Comparison of ENCODE assay signal across 1 cellular context in the genomic region with DNA sequence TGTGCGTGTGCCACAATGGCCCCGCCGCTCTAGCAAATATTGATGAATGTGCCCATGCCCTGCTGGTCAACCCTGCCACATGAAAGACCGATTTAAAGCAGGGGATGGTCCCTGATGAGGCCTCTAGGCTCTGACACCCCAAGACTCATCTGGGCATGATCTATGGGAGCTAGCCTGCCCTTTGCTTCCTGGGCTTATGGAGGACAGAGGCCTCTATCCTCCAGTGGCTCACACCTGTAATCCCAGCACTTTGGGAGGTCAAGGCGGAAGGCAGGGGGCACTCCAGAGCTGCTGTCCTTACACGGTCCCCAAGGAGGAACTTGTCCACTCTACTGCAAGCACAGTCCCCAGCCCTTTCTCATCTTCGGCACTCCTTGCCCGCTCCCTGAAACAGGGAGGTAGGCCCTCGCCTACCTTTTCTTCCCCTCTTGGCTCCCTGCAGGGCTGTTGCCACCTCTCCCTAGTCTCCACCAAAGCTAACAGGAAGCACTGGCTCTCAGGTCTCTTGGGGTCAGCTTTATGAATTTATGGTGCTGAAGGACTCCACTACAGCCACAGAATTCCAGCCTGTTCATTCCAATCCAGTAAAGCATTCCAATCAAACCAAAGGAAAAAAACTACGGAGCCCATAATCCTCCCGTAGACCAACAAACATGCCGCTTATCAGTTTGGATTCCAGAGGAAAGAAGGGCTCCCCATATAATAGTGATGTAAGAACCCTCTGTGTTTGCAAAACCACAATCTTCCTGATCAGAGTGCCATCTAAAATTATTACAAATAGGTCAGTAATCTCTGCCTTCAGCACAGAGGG.
TF ChIP-seq lines count a peak whose summit lies in the region.

No MANE protein-coding gene starts in this region.

TF ChIP-seq in HepG2, 621 proteins besides CTCF, POLR2A, EP300 and RAD21 (continued from another document and continues in another):
- TF ChIP-seq, protein P1, sequence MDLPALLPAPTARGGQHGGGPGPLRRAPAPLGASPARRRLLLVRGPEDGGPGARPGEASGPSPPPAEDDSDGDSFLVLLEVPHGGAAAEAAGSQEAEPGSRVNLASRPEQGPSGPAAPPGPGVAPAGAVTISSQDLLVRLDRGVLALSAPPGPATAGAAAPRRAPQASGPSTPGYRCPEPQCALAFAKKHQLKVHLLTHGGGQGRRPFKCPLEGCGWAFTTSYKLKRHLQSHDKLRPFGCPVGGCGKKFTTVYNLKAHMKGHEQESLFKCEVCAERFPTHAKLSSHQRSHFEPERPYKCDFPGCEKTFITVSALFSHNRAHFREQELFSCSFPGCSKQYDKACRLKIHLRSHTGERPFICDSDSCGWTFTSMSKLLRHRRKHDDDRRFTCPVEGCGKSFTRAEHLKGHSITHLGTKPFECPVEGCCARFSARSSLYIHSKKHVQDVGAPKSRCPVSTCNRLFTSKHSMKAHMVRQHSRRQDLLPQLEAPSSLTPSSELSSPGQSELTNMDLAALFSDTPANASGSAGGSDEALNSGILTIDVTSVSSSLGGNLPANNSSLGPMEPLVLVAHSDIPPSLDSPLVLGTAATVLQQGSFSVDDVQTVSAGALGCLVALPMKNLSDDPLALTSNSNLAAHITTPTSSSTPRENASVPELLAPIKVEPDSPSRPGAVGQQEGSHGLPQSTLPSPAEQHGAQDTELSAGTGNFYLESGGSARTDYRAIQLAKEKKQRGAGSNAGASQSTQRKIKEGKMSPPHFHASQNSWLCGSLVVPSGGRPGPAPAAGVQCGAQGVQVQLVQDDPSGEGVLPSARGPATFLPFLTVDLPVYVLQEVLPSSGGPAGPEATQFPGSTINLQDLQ (CRISPR knock-in tag; IDR thresholded peaks at IDR 0.05) = no peak
- TF ChIP-seq ZNF777 (CRISPR knock-in tag; IDR thresholded peaks at IDR 0.05) = peak; percentile 45; the same call in 1 of the 2 replicates
- no peak for TF ChIP-seq NR3C1 (CRISPR knock-in tag; IDR thresholded peaks at IDR 0.05)
- TF ChIP-seq ZNF343 (CRISPR knock-in tag; IDR thresholded peaks at IDR 0.05) = no peak
- no peak for TF ChIP-seq FOXM1 (CRISPR knock-in tag; IDR thresholded peaks at IDR 0.05)
- no peak for TF ChIP-seq RORA (CRISPR knock-in tag; IDR thresholded peaks at IDR 0.05)
- TF ChIP-seq ZNF432 (CRISPR knock-in tag; IDR thresholded peaks at IDR 0.05; ENCODE audit: borderline replicate concordance) = no peak
- TF ChIP-seq, protein P2, sequence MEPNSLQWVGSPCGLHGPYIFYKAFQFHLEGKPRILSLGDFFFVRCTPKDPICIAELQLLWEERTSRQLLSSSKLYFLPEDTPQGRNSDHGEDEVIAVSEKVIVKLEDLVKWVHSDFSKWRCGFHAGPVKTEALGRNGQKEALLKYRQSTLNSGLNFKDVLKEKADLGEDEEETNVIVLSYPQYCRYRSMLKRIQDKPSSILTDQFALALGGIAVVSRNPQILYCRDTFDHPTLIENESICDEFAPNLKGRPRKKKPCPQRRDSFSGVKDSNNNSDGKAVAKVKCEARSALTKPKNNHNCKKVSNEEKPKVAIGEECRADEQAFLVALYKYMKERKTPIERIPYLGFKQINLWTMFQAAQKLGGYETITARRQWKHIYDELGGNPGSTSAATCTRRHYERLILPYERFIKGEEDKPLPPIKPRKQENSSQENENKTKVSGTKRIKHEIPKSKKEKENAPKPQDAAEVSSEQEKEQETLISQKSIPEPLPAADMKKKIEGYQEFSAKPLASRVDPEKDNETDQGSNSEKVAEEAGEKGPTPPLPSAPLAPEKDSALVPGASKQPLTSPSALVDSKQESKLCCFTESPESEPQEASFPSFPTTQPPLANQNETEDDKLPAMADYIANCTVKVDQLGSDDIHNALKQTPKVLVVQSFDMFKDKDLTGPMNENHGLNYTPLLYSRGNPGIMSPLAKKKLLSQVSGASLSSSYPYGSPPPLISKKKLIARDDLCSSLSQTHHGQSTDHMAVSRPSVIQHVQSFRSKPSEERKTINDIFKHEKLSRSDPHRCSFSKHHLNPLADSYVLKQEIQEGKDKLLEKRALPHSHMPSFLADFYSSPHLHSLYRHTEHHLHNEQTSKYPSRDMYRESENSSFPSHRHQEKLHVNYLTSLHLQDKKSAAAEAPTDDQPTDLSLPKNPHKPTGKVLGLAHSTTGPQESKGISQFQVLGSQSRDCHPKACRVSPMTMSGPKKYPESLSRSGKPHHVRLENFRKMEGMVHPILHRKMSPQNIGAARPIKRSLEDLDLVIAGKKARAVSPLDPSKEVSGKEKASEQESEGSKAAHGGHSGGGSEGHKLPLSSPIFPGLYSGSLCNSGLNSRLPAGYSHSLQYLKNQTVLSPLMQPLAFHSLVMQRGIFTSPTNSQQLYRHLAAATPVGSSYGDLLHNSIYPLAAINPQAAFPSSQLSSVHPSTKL (CRISPR knock-in tag; IDR thresholded peaks at IDR 0.05) = no peak
- TF ChIP-seq FOXJ3 (CRISPR knock-in tag; IDR thresholded peaks at IDR 0.05; ENCODE audit: borderline replicate concordance) = no peak
- TF ChIP-seq, protein P3, sequence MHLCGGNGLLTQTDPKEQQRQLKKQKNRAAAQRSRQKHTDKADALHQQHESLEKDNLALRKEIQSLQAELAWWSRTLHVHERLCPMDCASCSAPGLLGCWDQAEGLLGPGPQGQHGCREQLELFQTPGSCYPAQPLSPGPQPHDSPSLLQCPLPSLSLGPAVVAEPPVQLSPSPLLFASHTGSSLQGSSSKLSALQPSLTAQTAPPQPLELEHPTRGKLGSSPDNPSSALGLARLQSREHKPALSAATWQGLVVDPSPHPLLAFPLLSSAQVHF (CRISPR knock-in tag; IDR thresholded peaks at IDR 0.05) = no peak
- TF ChIP-seq RFX3 (CRISPR knock-in tag; IDR thresholded peaks at IDR 0.05) = no peak
- TF ChIP-seq, protein P4, sequence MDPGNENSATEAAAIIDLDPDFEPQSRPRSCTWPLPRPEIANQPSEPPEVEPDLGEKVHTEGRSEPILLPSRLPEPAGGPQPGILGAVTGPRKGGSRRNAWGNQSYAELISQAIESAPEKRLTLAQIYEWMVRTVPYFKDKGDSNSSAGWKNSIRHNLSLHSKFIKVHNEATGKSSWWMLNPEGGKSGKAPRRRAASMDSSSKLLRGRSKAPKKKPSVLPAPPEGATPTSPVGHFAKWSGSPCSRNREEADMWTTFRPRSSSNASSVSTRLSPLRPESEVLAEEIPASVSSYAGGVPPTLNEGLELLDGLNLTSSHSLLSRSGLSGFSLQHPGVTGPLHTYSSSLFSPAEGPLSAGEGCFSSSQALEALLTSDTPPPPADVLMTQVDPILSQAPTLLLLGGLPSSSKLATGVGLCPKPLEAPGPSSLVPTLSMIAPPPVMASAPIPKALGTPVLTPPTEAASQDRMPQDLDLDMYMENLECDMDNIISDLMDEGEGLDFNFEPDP (CRISPR knock-in tag; conservative IDR thresholded peaks at IDR 0.05) = no peak
- TF ChIP-seq, protein P5, sequence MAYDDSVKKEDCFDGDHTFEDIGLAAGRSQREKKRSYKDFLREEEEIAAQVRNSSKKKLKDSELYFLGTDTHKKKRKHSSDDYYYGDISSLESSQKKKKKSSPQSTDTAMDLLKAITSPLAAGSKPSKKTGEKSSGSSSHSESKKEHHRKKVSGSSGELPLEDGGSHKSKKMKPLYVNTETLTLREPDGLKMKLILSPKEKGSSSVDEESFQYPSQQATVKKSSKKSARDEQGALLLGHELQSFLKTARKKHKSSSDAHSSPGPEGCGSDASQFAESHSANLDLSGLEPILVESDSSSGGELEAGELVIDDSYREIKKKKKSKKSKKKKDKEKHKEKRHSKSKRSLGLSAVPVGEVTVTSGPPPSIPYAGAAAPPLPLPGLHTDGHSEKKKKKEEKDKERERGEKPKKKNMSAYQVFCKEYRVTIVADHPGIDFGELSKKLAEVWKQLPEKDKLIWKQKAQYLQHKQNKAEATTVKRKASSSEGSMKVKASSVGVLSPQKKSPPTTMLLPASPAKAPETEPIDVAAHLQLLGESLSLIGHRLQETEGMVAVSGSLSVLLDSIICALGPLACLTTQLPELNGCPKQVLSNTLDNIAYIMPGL (CRISPR knock-in tag; IDR thresholded peaks at IDR 0.05; ENCODE audit: borderline replicate concordance in 1 of 2, low read depth in 1 of 2) = peak in 1 of 2 experiments; percentile 83; a peak in 2 of 4 replicates
- TF ChIP-seq LCORL (IDR thresholded peaks at IDR 0.05) = no peak
- peak; percentile 78 for TF ChIP-seq LCORL (CRISPR knock-in tag; IDR thresholded peaks at IDR 0.05)
- no peak for TF ChIP-seq ZNF674 (CRISPR knock-in tag; IDR thresholded peaks at IDR 0.05; ENCODE audit: low read depth)
- TF ChIP-seq ESRRA (CRISPR knock-in tag; IDR thresholded peaks at IDR 0.05; ENCODE audit: low read depth) = 0 out of 2 replicates have a peak, but pooled peaks have one; percentile 17
- TF ChIP-seq, protein P6, sequence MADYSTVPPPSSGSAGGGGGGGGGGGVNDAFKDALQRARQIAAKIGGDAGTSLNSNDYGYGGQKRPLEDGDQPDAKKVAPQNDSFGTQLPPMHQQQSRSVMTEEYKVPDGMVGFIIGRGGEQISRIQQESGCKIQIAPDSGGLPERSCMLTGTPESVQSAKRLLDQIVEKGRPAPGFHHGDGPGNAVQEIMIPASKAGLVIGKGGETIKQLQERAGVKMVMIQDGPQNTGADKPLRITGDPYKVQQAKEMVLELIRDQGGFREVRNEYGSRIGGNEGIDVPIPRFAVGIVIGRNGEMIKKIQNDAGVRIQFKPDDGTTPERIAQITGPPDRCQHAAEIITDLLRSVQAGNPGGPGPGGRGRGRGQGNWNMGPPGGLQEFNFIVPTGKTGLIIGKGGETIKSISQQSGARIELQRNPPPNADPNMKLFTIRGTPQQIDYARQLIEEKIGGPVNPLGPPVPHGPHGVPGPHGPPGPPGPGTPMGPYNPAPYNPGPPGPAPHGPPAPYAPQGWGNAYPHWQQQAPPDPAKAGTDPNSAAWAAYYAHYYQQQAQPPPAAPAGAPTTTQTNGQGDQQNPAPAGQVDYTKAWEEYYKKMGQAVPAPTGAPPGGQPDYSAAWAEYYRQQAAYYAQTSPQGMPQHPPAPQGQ (CRISPR knock-in tag; IDR thresholded peaks at IDR 0.05; ENCODE audit: borderline replicate concordance) = no peak
- TF ChIP-seq, protein P7, sequence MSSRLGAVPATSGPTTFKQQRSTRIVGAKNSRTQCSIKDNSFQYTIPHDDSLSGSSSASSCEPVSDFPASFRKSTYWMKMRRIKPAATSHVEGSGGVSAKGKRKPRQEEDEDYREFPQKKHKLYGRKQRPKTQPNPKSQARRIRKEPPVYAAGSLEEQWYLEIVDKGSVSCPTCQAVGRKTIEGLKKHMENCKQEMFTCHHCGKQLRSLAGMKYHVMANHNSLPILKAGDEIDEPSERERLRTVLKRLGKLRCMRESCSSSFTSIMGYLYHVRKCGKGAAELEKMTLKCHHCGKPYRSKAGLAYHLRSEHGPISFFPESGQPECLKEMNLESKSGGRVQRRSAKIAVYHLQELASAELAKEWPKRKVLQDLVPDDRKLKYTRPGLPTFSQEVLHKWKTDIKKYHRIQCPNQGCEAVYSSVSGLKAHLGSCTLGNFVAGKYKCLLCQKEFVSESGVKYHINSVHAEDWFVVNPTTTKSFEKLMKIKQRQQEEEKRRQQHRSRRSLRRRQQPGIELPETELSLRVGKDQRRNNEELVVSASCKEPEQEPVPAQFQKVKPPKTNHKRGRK (CRISPR knock-in tag; IDR thresholded peaks at IDR 0.05) = no peak
- no peak; the same call in 1 of the 2 replicates for TF ChIP-seq PHF21A (CRISPR knock-in tag; IDR thresholded peaks at IDR 0.05)
- 0 out of 2 replicates have a peak, but pooled peaks have one; percentile 37 for TF ChIP-seq EED (CRISPR knock-in tag; IDR thresholded peaks at IDR 0.05)
- TF ChIP-seq, protein P8, sequence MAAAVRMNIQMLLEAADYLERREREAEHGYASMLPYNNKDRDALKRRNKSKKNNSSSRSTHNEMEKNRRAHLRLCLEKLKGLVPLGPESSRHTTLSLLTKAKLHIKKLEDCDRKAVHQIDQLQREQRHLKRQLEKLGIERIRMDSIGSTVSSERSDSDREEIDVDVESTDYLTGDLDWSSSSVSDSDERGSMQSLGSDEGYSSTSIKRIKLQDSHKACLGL (CRISPR knock-in tag; IDR thresholded peaks at IDR 0.05) = no peak
- peak; percentile 76; the same call in 1 of the 2 replicates for TF ChIP-seq DNMT3B (CRISPR knock-in tag; conservative IDR thresholded peaks at IDR 0.05)
- no peak for TF ChIP-seq ZNF160 (CRISPR knock-in tag; IDR thresholded peaks at IDR 0.05)
- 0 out of 2 replicates have a peak, but pooled peaks have one; percentile 34 for TF ChIP-seq ZNF121 (CRISPR knock-in tag; IDR thresholded peaks at IDR 0.05)
- no peak for TF ChIP-seq ASH2L (IDR thresholded peaks at IDR 0.05; ENCODE audit: insufficient read length, low read depth, low read length)
- no peak for TF ChIP-seq ZNF484 (CRISPR knock-in tag; IDR thresholded peaks at IDR 0.05; ENCODE audit: borderline replicate concordance, low read depth)
- TF ChIP-seq, protein P9, sequence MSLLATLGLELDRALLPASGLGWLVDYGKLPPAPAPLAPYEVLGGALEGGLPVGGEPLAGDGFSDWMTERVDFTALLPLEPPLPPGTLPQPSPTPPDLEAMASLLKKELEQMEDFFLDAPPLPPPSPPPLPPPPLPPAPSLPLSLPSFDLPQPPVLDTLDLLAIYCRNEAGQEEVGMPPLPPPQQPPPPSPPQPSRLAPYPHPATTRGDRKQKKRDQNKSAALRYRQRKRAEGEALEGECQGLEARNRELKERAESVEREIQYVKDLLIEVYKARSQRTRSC (CRISPR knock-in tag; IDR thresholded peaks at IDR 0.05; ENCODE audit: low read depth) = no peak
- TF ChIP-seq BORCS8-MEF2B (CRISPR knock-in tag; IDR thresholded peaks at IDR 0.05) = peak; percentile 30; the same call in 1 of the 2 replicates
- no peak for TF ChIP-seq PTBP1 (IDR thresholded peaks at IDR 0.05; ENCODE audit: low read depth, low read length, poor library complexity, severe bottlenecking)
- no peak for TF ChIP-seq ZNF441 (CRISPR knock-in tag; IDR thresholded peaks at IDR 0.05; ENCODE audit: borderline replicate concordance)
- no peak for TF ChIP-seq PRMT3 (CRISPR knock-in tag; IDR thresholded peaks at IDR 0.05; ENCODE audit: borderline replicate concordance, low read depth)
- TF ChIP-seq, protein P10, sequence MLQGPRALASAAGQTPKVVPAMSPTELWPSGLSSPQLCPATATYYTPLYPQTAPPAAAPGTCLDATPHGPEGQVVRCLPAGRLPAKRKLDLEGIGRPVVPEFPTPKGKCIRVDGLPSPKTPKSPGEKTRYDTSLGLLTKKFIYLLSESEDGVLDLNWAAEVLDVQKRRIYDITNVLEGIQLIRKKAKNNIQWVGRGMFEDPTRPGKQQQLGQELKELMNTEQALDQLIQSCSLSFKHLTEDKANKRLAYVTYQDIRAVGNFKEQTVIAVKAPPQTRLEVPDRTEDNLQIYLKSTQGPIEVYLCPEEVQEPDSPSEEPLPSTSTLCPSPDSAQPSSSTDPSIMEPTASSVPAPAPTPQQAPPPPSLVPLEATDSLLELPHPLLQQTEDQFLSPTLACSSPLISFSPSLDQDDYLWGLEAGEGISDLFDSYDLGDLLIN (CRISPR knock-in tag; IDR thresholded peaks at IDR 0.05; ENCODE audit: borderline replicate concordance) = no peak
- TF ChIP-seq ZNF331 (CRISPR knock-in tag; IDR thresholded peaks at IDR 0.05) = peak; percentile 2; the same call in 1 of the 2 replicates
- TF ChIP-seq, protein P11, sequence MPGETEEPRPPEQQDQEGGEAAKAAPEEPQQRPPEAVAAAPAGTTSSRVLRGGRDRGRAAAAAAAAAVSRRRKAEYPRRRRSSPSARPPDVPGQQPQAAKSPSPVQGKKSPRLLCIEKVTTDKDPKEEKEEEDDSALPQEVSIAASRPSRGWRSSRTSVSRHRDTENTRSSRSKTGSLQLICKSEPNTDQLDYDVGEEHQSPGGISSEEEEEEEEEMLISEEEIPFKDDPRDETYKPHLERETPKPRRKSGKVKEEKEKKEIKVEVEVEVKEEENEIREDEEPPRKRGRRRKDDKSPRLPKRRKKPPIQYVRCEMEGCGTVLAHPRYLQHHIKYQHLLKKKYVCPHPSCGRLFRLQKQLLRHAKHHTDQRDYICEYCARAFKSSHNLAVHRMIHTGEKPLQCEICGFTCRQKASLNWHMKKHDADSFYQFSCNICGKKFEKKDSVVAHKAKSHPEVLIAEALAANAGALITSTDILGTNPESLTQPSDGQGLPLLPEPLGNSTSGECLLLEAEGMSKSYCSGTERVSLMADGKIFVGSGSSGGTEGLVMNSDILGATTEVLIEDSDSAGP (CRISPR knock-in tag; IDR thresholded peaks at IDR 0.05; ENCODE audit: borderline replicate concordance) = peak; percentile 71
- TF ChIP-seq ZFP82 (CRISPR knock-in tag; IDR thresholded peaks at IDR 0.05; ENCODE audit: borderline replicate concordance) = no peak
- TF ChIP-seq PAX8 (CRISPR knock-in tag; IDR thresholded peaks at IDR 0.05; ENCODE audit: borderline replicate concordance) = no peak
